Comparison of ENCODE assay signal across 13 cellular contexts in genomic region chr10:107741976-107742375, GRCh38.
A peak's percentile ranks its signal among the peaks of the same experiment; 100 is the strongest.
DNase-seq lines count a peak whose midpoint lies in the region; ATAC-seq and TF ChIP-seq lines count a peak whose summit lies in the region.
"Had no signal": no experiment of that assay in that cellular context is flagged by ENCODE, and none has a peak within 500 bp of the region (broad histone marks: within the 10 kb centered on the region; RNA-seq: fewer than 3 reads in every experiment).

No MANE protein-coding gene starts in this region.

- DNase-seq in GM23248, result no peak
- DNase-seq in NCI-H460 (ENCODE audit: extremely low read depth, low read depth), result peak; percentile 28
- DNase-seq in dermis microvascular lymphatic vessel endothelial cell (ENCODE audit: low read depth in 2 of 2), result peak; percentile 79 to 81
- DNase-seq in left kidney (ENCODE audit: low read depth, low spot score), result peak; percentile 5
- DNase-seq in PC-9, result no peak
- no peak for DNase-seq in SHP77 treated with DMSO at 0.1 percent for 48 hours (lab: John Stamatoyannopoulos, UW)
- DNase-seq: Caco-2; CD4-positive, alpha-beta T cell; GOT3; H7 had no signal

- H3K9me3 ChIP-seq in GM23248 (ENCODE audit: low read depth) (no peaks in the 10 kb centered on the region), PC-9 (ENCODE audit: insufficient read depth, low read depth) (no peaks in the 10 kb centered on the region)
- H3K9me3 ChIP-seq: Caco-2 had no signal

- no TSS peak for BruUV-seq in PC-9 (replicated peaks; lab: Mats Ljungman, UMichigan)

- H3K79me2 ChIP-seq in GM23248 (ENCODE audit: insufficient read depth) (no peaks in the 10 kb centered on the region), PC-9 (ENCODE audit: low read depth) (no peaks in the 10 kb centered on the region)

- no peak overlapping the region for H3K9ac ChIP-seq in GM23248

- H3F3A ChIP-seq in GM23248 (ENCODE audit: insufficient read depth) (no peaks in the 10 kb centered on the region), PC-9 (ENCODE audit: insufficient read depth, low read depth) (no peaks in the 10 kb centered on the region)

- no peak for ATAC-seq in HG02852 (IDR thresholded peaks at IDR 0.05; ENCODE audit: unreplicated experiment)
- ATAC-seq: HCT116 had no signal

- in situ Hi-C loops in GM23248 (cut with MboI), result no loop called here

- H3K4me3 ChIP-seq in GM23248 (no peak overlapping the region), PC-9 (no peak overlapping the region)

- no peaks in the 10 kb centered on the region for H3K27me3 ChIP-seq in GM23248 (replicated peaks; ENCODE audit: insufficient read depth)
- no peaks in the 10 kb centered on the region for H3K27me3 ChIP-seq in PC-9 (ENCODE audit: insufficient read depth, low read depth)

- H4K20me1 ChIP-seq in GM23248 (ENCODE audit: insufficient read depth) (no peaks in the 10 kb centered on the region), PC-9 (ENCODE audit: insufficient read depth) (no peaks in the 10 kb centered on the region)

- H3K4me1 ChIP-seq in GM23248 (ENCODE audit: insufficient read depth), result peaks cover 13% of the 10 kb centered on the region
- H3K4me1 ChIP-seq in PC-9 (replicated peaks; ENCODE audit: insufficient read depth), result no peaks in the 10 kb centered on the region
- H3K4me1 ChIP-seq: Caco-2 had no signal

- H3K27ac ChIP-seq in GM23248, result no peak overlapping the region; the same call in 1 of the 2 replicates
- H3K27ac ChIP-seq in PC-9, result no peak overlapping the region
- H3K27ac ChIP-seq: C4-2B had no signal

- TF ChIP-seq CTCF in PC-9 (conservative IDR thresholded peaks at IDR 0.05), result no peak

- POLR2A ChIA-PET in PC-9 (lab: Charles Lee; ENCODE audit: unreplicated experiment), result no interaction called here

- CTCF ChIA-PET in PC-9 (lab: Charles Lee), result no interaction called here

- 92 to 95% methylated on average over 3 of the region's 3 CpGs for WGBS in GM23248 (ENCODE audit: low coverage in 1 of 2, low lambda C conversion rate in 2 of 2, missing lambda C conversion rate in 2 of 2), 2 experiments

- H3K9me2 ChIP-seq in GM23248 (ENCODE audit: insufficient read depth) (no peaks in the 10 kb centered on the region; the same call in 1 of the 2 replicates), PC-9 (ENCODE audit: insufficient read depth) (no peaks in the 10 kb centered on the region)

- H3K36me3 ChIP-seq in GM23248 (ENCODE audit: low read depth) (no peaks in the 10 kb centered on the region), PC-9 (ENCODE audit: low read depth) (no peaks in the 10 kb centered on the region)

- intact Hi-C loops in PC-9 (cut with micrococcal nuclease; ENCODE audit: unreplicated experiment), result no loop called here

- no peak overlapping the region for H3K4me2 ChIP-seq in GM23248 (ENCODE audit: unreplicated experiment)
- H3K4me2 ChIP-seq in PC-9, result no peak overlapping the region

- 0 out of 2 replicates have a peak overlapping the region, but pooled peaks have one; percentile 82 for H2AFZ ChIP-seq in GM23248
- no peak overlapping the region for H2AFZ ChIP-seq in PC-9

Comparison
In these comparisons a context has a peak if more than half of its experiments do, and no peak if none do; other contexts are left out.
1. DNase-seq: peak in NCI-H460 (single experiment), dermis microvascular lymphatic vessel endothelial cell (2 of 2) and left kidney (single experiment); none in GM23248 (single experiment), PC-9 (0 of 2) and SHP77 treated with DMSO at 0.1 percent for 48 hours (single experiment).